1 cellular context compared by ENCODE assay signal in the genomic region with DNA sequence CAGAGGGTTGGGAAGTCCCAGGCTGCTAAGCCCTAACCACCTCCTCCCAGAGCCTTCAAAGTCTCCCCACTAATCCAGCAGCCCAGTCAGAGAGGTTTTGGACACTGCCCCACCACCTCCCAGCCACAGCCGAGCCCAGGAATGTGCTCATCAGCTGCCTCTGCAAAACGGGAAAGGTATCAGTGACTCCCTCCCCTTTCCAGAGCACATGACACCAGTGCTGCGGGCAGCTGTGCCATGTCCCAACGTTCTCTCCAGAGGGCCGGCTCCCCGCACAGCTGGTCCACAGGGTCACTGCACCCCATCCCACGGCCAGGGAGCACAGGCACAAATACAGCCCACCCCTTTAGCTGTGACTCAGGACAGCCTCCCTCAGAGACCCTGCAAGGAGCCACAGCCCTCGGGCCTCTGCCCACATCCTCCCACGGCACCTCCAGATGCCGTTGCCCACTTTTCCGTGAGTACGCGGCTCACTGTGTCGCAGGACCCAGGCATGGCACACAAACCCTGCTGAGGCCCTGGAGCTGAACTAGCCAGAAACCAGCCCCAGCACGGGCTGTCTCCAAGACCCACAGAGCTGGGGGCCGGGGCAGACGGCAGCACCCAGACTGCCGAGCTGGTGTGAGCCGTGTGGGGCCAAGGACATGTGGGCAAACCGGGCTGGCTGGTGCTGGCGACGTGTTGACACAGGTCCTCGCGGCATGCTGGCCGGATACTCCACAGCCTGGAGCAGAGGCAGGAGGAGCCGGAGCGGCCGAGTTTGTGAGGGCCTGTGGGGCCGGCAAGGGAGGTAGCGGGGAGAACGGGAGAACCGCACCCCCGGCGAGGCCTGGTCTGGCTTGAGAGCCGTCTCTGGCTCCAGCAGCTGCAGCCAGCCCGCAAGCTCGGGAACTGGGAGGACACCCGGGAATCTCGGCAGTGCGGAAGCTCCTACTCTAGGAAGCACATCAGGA.
TF ChIP-seq lines count a peak whose summit lies in the region.

No MANE protein-coding gene starts in this region.

TF ChIP-seq in HEK293, 187 proteins besides CTCF, POLR2A, EP300 and RAD21 (continued from another document):
- TF ChIP-seq, protein P1, sequence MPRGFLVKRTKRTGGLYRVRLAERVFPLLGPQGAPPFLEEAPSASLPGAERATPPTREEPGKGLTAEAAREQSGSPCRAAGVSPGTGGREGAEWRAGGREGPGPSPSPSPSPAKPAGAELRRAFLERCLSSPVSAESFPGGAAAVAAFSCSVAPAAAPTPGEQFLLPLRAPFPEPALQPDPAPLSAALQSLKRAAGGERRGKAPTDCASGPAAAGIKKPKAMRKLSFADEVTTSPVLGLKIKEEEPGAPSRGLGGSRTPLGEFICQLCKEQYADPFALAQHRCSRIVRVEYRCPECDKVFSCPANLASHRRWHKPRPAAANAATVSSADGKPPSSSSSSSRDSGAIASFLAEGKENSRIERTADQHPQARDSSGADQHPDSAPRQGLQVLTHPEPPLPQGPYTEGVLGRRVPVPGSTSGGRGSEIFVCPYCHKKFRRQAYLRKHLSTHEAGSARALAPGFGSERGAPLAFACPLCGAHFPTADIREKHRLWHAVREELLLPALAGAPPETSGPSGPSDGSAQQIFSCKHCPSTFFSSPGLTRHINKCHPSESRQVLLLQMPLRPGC (tag by site-specific recombination; IDR thresholded peaks at IDR 0.05) = no peak
- TF ChIP-seq ZNF654 (tag by site-specific recombination; IDR thresholded peaks at IDR 0.05; ENCODE audit: low read depth) = no peak
- no peak for TF ChIP-seq ZSCAN30 (tag by site-specific recombination; IDR thresholded peaks at IDR 0.05)
- no peak for TF ChIP-seq ZNF394 (tag by site-specific recombination; IDR thresholded peaks at IDR 0.05; ENCODE audit: borderline replicate concordance)
- TF ChIP-seq, protein P2, sequence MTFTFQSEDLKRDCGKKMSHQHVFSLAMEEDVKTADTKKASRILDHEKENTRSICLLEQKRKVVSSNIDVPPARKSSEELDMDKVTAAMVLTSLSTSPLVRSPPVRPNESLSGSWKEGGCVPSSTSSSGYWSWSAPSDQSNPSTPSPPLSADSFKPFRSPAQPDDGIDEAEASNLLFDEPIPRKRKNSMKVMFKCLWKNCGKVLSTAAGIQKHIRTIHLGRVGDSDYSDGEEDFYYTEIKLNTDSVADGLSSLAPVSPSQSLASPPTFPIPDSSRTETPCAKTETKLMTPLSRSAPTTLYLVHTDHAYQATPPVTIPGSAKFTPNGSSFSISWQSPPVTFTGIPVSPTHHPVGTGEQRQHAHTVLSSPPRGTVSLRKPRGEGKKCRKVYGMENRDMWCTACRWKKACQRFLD (tag by site-specific recombination; IDR thresholded peaks at IDR 0.05) = no peak
- no peak for TF ChIP-seq ZNF660 (tag by site-specific recombination; IDR thresholded peaks at IDR 0.05)
- TF ChIP-seq, protein P3, sequence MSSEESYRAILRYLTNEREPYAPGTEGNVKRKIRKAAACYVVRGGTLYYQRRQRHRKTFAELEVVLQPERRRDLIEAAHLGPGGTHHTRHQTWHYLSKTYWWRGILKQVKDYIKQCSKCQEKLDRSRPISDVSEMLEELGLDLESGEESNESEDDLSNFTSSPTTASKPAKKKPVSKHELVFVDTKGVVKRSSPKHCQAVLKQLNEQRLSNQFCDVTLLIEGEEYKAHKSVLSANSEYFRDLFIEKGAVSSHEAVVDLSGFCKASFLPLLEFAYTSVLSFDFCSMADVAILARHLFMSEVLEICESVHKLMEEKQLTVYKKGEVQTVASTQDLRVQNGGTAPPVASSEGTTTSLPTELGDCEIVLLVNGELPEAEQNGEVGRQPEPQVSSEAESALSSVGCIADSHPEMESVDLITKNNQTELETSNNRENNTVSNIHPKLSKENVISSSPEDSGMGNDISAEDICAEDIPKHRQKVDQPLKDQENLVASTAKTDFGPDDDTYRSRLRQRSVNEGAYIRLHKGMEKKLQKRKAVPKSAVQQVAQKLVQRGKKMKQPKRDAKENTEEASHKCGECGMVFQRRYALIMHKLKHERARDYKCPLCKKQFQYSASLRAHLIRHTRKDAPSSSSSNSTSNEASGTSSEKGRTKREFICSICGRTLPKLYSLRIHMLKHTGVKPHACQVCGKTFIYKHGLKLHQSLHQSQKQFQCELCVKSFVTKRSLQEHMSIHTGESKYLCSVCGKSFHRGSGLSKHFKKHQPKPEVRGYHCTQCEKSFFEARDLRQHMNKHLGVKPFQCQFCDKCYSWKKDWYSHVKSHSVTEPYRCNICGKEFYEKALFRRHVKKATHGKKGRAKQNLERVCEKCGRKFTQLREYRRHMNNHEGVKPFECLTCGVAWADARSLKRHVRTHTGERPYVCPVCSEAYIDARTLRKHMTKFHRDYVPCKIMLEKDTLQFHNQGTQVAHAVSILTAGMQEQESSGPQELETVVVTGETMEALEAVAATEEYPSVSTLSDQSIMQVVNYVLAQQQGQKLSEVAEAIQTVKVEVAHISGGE (tag by site-specific recombination; conservative IDR thresholded peaks at IDR 0.05; ENCODE audit: low read depth) = no peak
- peak; percentile 78 for TF ChIP-seq ZNF600 (tag by site-specific recombination; IDR thresholded peaks at IDR 0.05)
- TF ChIP-seq ZBTB48 (tag by site-specific recombination; IDR thresholded peaks at IDR 0.05) = no peak
- no peak for TF ChIP-seq ZNF10 (tag by site-specific recombination; IDR thresholded peaks at IDR 0.05)
- no peak for TF ChIP-seq ZNF792 (tag by site-specific recombination; IDR thresholded peaks at IDR 0.05)
- no peak for TF ChIP-seq ATF2 (tag by site-specific recombination; IDR thresholded peaks at IDR 0.05; ENCODE audit: low read depth)
- TF ChIP-seq GFI1B (tag by site-specific recombination; IDR thresholded peaks at IDR 0.05) = no peak
- TF ChIP-seq, protein P4, sequence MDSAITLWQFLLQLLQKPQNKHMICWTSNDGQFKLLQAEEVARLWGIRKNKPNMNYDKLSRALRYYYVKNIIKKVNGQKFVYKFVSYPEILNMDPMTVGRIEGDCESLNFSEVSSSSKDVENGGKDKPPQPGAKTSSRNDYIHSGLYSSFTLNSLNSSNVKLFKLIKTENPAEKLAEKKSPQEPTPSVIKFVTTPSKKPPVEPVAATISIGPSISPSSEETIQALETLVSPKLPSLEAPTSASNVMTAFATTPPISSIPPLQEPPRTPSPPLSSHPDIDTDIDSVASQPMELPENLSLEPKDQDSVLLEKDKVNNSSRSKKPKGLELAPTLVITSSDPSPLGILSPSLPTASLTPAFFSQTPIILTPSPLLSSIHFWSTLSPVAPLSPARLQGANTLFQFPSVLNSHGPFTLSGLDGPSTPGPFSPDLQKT (IDR thresholded peaks at IDR 0.05; ENCODE audit: borderline replicate concordance, low read depth, low read length) = no peak
- TF ChIP-seq, protein P5, sequence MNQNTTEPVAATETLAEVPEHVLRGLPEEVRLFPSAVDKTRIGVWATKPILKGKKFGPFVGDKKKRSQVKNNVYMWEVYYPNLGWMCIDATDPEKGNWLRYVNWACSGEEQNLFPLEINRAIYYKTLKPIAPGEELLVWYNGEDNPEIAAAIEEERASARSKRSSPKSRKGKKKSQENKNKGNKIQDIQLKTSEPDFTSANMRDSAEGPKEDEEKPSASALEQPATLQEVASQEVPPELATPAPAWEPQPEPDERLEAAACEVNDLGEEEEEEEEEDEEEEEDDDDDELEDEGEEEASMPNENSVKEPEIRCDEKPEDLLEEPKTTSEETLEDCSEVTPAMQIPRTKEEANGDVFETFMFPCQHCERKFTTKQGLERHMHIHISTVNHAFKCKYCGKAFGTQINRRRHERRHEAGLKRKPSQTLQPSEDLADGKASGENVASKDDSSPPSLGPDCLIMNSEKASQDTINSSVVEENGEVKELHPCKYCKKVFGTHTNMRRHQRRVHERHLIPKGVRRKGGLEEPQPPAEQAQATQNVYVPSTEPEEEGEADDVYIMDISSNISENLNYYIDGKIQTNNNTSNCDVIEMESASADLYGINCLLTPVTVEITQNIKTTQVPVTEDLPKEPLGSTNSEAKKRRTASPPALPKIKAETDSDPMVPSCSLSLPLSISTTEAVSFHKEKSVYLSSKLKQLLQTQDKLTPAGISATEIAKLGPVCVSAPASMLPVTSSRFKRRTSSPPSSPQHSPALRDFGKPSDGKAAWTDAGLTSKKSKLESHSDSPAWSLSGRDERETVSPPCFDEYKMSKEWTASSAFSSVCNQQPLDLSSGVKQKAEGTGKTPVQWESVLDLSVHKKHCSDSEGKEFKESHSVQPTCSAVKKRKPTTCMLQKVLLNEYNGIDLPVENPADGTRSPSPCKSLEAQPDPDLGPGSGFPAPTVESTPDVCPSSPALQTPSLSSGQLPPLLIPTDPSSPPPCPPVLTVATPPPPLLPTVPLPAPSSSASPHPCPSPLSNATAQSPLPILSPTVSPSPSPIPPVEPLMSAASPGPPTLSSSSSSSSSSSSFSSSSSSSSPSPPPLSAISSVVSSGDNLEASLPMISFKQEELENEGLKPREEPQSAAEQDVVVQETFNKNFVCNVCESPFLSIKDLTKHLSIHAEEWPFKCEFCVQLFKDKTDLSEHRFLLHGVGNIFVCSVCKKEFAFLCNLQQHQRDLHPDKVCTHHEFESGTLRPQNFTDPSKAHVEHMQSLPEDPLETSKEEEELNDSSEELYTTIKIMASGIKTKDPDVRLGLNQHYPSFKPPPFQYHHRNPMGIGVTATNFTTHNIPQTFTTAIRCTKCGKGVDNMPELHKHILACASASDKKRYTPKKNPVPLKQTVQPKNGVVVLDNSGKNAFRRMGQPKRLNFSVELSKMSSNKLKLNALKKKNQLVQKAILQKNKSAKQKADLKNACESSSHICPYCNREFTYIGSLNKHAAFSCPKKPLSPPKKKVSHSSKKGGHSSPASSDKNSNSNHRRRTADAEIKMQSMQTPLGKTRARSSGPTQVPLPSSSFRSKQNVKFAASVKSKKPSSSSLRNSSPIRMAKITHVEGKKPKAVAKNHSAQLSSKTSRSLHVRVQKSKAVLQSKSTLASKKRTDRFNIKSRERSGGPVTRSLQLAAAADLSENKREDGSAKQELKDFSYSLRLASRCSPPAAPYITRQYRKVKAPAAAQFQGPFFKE (tag by site-specific recombination; IDR thresholded peaks at IDR 0.05; ENCODE audit: borderline replicate concordance) = no peak
- TF ChIP-seq, protein P6, sequence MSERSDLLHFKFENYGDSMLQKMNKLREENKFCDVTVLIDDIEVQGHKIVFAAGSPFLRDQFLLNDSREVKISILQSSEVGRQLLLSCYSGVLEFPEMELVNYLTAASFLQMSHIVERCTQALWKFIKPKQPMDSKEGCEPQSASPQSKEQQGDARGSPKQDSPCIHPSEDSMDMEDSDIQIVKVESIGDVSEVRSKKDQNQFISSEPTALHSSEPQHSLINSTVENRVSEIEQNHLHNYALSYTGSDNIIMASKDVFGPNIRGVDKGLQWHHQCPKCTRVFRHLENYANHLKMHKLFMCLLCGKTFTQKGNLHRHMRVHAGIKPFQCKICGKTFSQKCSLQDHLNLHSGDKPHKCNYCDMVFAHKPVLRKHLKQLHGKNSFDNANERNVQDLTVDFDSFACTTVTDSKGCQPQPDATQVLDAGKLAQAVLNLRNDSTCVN (tag by site-specific recombination; optimal IDR thresholded peaks at IDR 0.05) = no peak
- TF ChIP-seq FEZF1 (tag by site-specific recombination; IDR thresholded peaks at IDR 0.05) = no peak
